12 cellular contexts compared by ENCODE assay signal in genomic region chr3:58324675-58325390, GRCh38. TPM values are rescaled to one million over a fixed set of nuclear protein-coding genes. Genes with fewer than 3 reads are reported as not detected.
DNase-seq lines count a peak whose midpoint lies in the region; ATAC-seq, FAIRE-seq and TF ChIP-seq lines count a peak whose summit lies in the region.
"Had no signal": no experiment of that assay in that cellular context is flagged by ENCODE, and none has a peak within 500 bp of the region (broad histone marks: within the 10 kb centered on the region; RNA-seq: fewer than 3 reads in every experiment).

No MANE protein-coding gene starts in this region.

- no peak overlapping the region for H3K4ac ChIP-seq in trophoblast cell (ENCODE audit: low read depth, low read length)

- intact Hi-C loops in activated CD4-positive, alpha-beta memory T cell treated with anti-CD3 and anti-CD28 coated beads for 36 hours (cut with micrococcal nuclease): loop anchor here (1.0 to 5.0 kb wide), 5 partner anchors 10 to 307 kb away; partner anchors contain the start of genes HTD2, PDHB and RPP14
- intact Hi-C loops in kidney (cut with DNase I): loop anchor here (10.0 kb wide), 1 partner anchor 300 kb away; no protein-coding TSS in a partner anchor

- no peak overlapping the region for H2BK5ac ChIP-seq in trophoblast cell (ENCODE audit: low read depth, low read length, poor library complexity)

- FAIRE-seq in kidney (lab: Jason Lieb, UNC): no peak
- FAIRE-seq: H1 had no signal

- H3K4me1 Mint-ChIP-seq in activated CD8-positive, alpha-beta memory T cell treated with anti-CD3 and anti-CD28 coated beads, Interleukin-2, amount 10 ng/mL, durations not matched to agents 7 days and 5 days: peaks cover 29% of the 10 kb centered on the region
- H3K4me1 Mint-ChIP-seq in activated CD4-positive, alpha-beta memory T cell treated with anti-CD3 and anti-CD28 coated beads for 36 hours (ENCODE audit: low read depth): peaks cover 37% of the 10 kb centered on the region
- H3K4me1 Mint-ChIP-seq in stimulated activated memory B cell treated with anti-CD40 and anti-IgM and Interleukin-4, amounts not matched to agents 10 μg/mL and 1 μg/mL and 100 μg/mL, for 72 hours: peaks cover 67% of the 10 kb centered on the region

- H2AFZ ChIP-seq in trophoblast cell (ENCODE audit: insufficient read depth, low read length, poor library complexity): no peak overlapping the region

- H3K27ac ChIP-seq in kidney (ENCODE audit: low read depth in 2 of 2, low read length in 2 of 2) (peak overlapping the region; percentile 36 to 79), trophoblast cell (ENCODE audit: low read depth, low read length) (no peak overlapping the region)

- H3K9ac ChIP-seq in kidney (ENCODE audit: low read length in 2 of 2) (no peak overlapping the region), trophoblast cell (ENCODE audit: low read length) (no peak overlapping the region)

- H3K27me3 ChIP-seq in trophoblast cell (ENCODE audit: insufficient read depth, low read length): no peaks in the 10 kb centered on the region

- H3K79me1 ChIP-seq in trophoblast cell (ENCODE audit: low read length): no peaks in the 10 kb centered on the region

- DNase-seq in activated CD8-positive, alpha-beta memory T cell treated with anti-CD3 and anti-CD28 coated beads, Interleukin-2, amount 10 ng/mL, durations not matched to agents 7 days and 5 days: no peak
- DNase-seq in activated CD8-positive, alpha-beta memory T cell treated with anti-CD3 and anti-CD28 coated beads for 24 hours: no peak
- no peak for DNase-seq in activated CD4-positive, alpha-beta memory T cell treated with anti-CD3 and anti-CD28 coated beads for 36 hours
- DNase-seq in kidney (no peak), trophoblast cell (no peak)
- DNase-seq: NCI-H446; stimulated activated naive CD4-positive, alpha-beta T cell had no signal

- no peak overlapping the region for H2BK12ac ChIP-seq in trophoblast cell (ENCODE audit: low read length)

- H3K23ac ChIP-seq in trophoblast cell (ENCODE audit: low read length): no peak overlapping the region

- no peaks in the 10 kb centered on the region for H3K9me3 ChIP-seq in kidney (ENCODE audit: control insufficient read depth in 1 of 2, low read length in 2 of 2)
- H3K9me3 ChIP-seq in trophoblast cell (ENCODE audit: insufficient read depth, low read depth, low read length): no peaks in the 10 kb centered on the region

- POLR2A ChIA-PET in activated CD4-positive, alpha-beta memory T cell treated with anti-CD3 and anti-CD28 coated beads for 36 hours (lab: Charles Lee): interaction anchor here (0.8 to 2.6 kb wide), 3 partner anchors 10 to 139 kb away, joined by 3 to 20 read pairs (median 3); partner anchors contain the start of gene PDHB

- no peak overlapping the region for H2BK120ac ChIP-seq in trophoblast cell (ENCODE audit: insufficient read depth, low read length, poor library complexity)

- H4K8ac ChIP-seq in trophoblast cell (ENCODE audit: low read depth, low read length): no peak overlapping the region

- H3K4me3 Mint-ChIP-seq in activated CD8-positive, alpha-beta memory T cell treated with anti-CD3 and anti-CD28 coated beads, Interleukin-2, amount 10 ng/mL, durations not matched to agents 7 days and 5 days: no peak overlapping the region
- H3K4me3 Mint-ChIP-seq in activated CD4-positive, alpha-beta memory T cell treated with anti-CD3 and anti-CD28 coated beads for 36 hours: peak overlapping the region; percentile 34
- peak overlapping the region; percentile 3 for H3K4me3 Mint-ChIP-seq in stimulated activated memory B cell treated with anti-CD40 and anti-IgM and Interleukin-4, amounts not matched to agents 10 μg/mL and 1 μg/mL and 100 μg/mL, for 72 hours

- H3K27me3 Mint-ChIP-seq in activated CD8-positive, alpha-beta memory T cell treated with anti-CD3 and anti-CD28 coated beads, Interleukin-2, amount 10 ng/mL, durations not matched to agents 7 days and 5 days: no peaks in the 10 kb centered on the region
- H3K27me3 Mint-ChIP-seq in activated CD4-positive, alpha-beta memory T cell treated with anti-CD3 and anti-CD28 coated beads for 36 hours: no peaks in the 10 kb centered on the region
- H3K27me3 Mint-ChIP-seq in stimulated activated memory B cell treated with anti-CD40 and anti-IgM and Interleukin-4, amounts not matched to agents 10 μg/mL and 1 μg/mL and 100 μg/mL, for 72 hours: no peaks in the 10 kb centered on the region

- H3K36me3 ChIP-seq in kidney (ENCODE audit: control insufficient read depth in 1 of 2, insufficient read depth in 2 of 2, low read length in 2 of 2) (peaks cover 0 to under 1% of the 10 kb centered on the region in 2 donors), trophoblast cell (ENCODE audit: control insufficient read depth in 1 of 2, insufficient read depth in 2 of 2, low read length in 2 of 2) (no peaks in the 10 kb centered on the region)

- H4K12ac ChIP-seq in trophoblast cell (ENCODE audit: low read depth, low read length): no peak overlapping the region

- WGBS in trophoblast cell (ENCODE audit: extremely low coverage, insufficient coverage, insufficient read length): no CpG with 5 or more reads among the region's 6 CpGs

- H3K4me2 ChIP-seq in trophoblast cell (ENCODE audit: low read length): no peak overlapping the region

- no peaks in the 10 kb centered on the region for H3K9me3 Mint-ChIP-seq in activated CD8-positive, alpha-beta memory T cell treated with anti-CD3 and anti-CD28 coated beads, Interleukin-2, amount 10 ng/mL, durations not matched to agents 7 days and 5 days (ENCODE audit: low read depth)
- H3K9me3 Mint-ChIP-seq in activated CD4-positive, alpha-beta memory T cell treated with anti-CD3 and anti-CD28 coated beads for 36 hours: no peaks in the 10 kb centered on the region
- no peaks in the 10 kb centered on the region for H3K9me3 Mint-ChIP-seq in stimulated activated memory B cell treated with anti-CD40 and anti-IgM and Interleukin-4, amounts not matched to agents 10 μg/mL and 1 μg/mL and 100 μg/mL, for 72 hours

- H2AK5ac ChIP-seq in trophoblast cell (ENCODE audit: low read length): no peak overlapping the region

- CTCF ChIA-PET in activated CD8-positive, alpha-beta memory T cell treated with anti-CD3 and anti-CD28 coated beads, Interleukin-2, amount 10 ng/mL, durations not matched to agents 7 days and 5 days (lab: Charles Lee): interaction anchor here (0.9 to 8.5 kb wide), 6 partner anchors 18 to 167 kb away, joined by 3 to 54 read pairs (median 3); partner anchors contain the start of genes HTD2, KCTD6 and RPP14
- CTCF ChIA-PET in activated CD4-positive, alpha-beta memory T cell treated with anti-CD3 and anti-CD28 coated beads for 36 hours (lab: Charles Lee): interaction anchor here (1.0 to 5.9 kb wide), 5 partner anchors 9 to 209 kb away, joined by 3 to 48 read pairs (median 5); partner anchors contain the start of genes HTD2 and RPP14

- H4K91ac ChIP-seq in trophoblast cell (ENCODE audit: low read depth, low read length): no peak overlapping the region

- TF ChIP-seq CTCF in kidney (IDR thresholded peaks at IDR 0.05; ENCODE audit: borderline replicate concordance, extremely low read depth, insufficient read depth): no peak

- peaks cover 4% of the 10 kb centered on the region for H3K36me3 Mint-ChIP-seq in activated CD8-positive, alpha-beta memory T cell treated with anti-CD3 and anti-CD28 coated beads, Interleukin-2, amount 10 ng/mL, durations not matched to agents 7 days and 5 days
- no peaks in the 10 kb centered on the region for H3K36me3 Mint-ChIP-seq in activated CD4-positive, alpha-beta memory T cell treated with anti-CD3 and anti-CD28 coated beads for 36 hours
- no peaks in the 10 kb centered on the region for H3K36me3 Mint-ChIP-seq in stimulated activated memory B cell treated with anti-CD40 and anti-IgM and Interleukin-4, amounts not matched to agents 10 μg/mL and 1 μg/mL and 100 μg/mL, for 72 hours

- H3K4me1 ChIP-seq in kidney (ENCODE audit: control insufficient read depth in 1 of 2, insufficient read depth in 1 of 2, low read depth in 1 of 2, low read length in 2 of 2): peaks cover 4 to 10% of the 10 kb centered on the region in 2 donors
- no peaks in the 10 kb centered on the region for H3K4me1 ChIP-seq in trophoblast cell (ENCODE audit: control insufficient read depth in 1 of 2, insufficient read depth in 2 of 2, low read length in 2 of 2)

- H3K79me2 ChIP-seq in trophoblast cell (ENCODE audit: control insufficient read depth, insufficient read depth, low read length, poor library complexity): no peaks in the 10 kb centered on the region

- H3K18ac ChIP-seq in trophoblast cell (ENCODE audit: low read length): no peak overlapping the region

- H3K27ac Mint-ChIP-seq in activated CD8-positive, alpha-beta memory T cell treated with anti-CD3 and anti-CD28 coated beads, Interleukin-2, amount 10 ng/mL, durations not matched to agents 7 days and 5 days: peak overlapping the region; percentile 66
- peak overlapping the region; percentile 93 for H3K27ac Mint-ChIP-seq in activated CD4-positive, alpha-beta memory T cell treated with anti-CD3 and anti-CD28 coated beads for 36 hours
- H3K27ac Mint-ChIP-seq in stimulated activated memory B cell treated with anti-CD40 and anti-IgM and Interleukin-4, amounts not matched to agents 10 μg/mL and 1 μg/mL and 100 μg/mL, for 72 hours: peak overlapping the region; percentile 93

- H3K14ac ChIP-seq in trophoblast cell (ENCODE audit: low read length): no peak overlapping the region

- no peak for ATAC-seq in activated CD8-positive, alpha-beta memory T cell treated with anti-CD3 and anti-CD28 coated beads, Interleukin-2, amount 10 ng/mL, durations not matched to agents 7 days and 5 days
- peak; percentile 37 for ATAC-seq in stimulated activated memory B cell treated with anti-CD40 and anti-IgM and Interleukin-4, amounts not matched to agents 10 μg/mL and 1 μg/mL and 100 μg/mL, for 72 hours
- no peak for ATAC-seq in HG03039 (IDR thresholded peaks at IDR 0.05; ENCODE audit: unreplicated experiment)
- no peak for ATAC-seq in GM19463 (IDR thresholded peaks at IDR 0.05; ENCODE audit: unreplicated experiment)

- H3K4me3 ChIP-seq in kidney (ENCODE audit: low read length in 2 of 2) (no peak overlapping the region), trophoblast cell (ENCODE audit: low read depth, low read length) (no peak overlapping the region)
- H3K4me3 ChIP-seq: lung had no signal

RNA-seq across cellular contexts. Expression of gene PXK, which starts 7.9 kb away (rescaled TPM):
- 10 to 100 TPM; 61.7 to 64.7 TPM for total RNA-seq in activated CD8-positive, alpha-beta memory T cell treated with anti-CD3 and anti-CD28 coated beads, Interleukin-2, amount 10 ng/mL, durations not matched to agents 7 days and 5 days
- total RNA-seq in activated CD4-positive, alpha-beta memory T cell treated with anti-CD3 and anti-CD28 coated beads for 36 hours: 10 to 100 TPM; 40.9 to 45.4 TPM
- total RNA-seq in kidney: 24.8 TPM
- polyA plus RNA-seq in kidney (ENCODE audit: insufficient read depth, low read depth, low replicate concordance): 21.6 TPM
- 7.8 and 8.5 TPM in 2 replicates for polyA plus RNA-seq in trophoblast cell (2013)

RNA-seq across cellular contexts. Expression of gene HTD2, which starts 18.5 kb away (rescaled TPM):
- total RNA-seq in activated CD8-positive, alpha-beta memory T cell treated with anti-CD3 and anti-CD28 coated beads, Interleukin-2, amount 10 ng/mL, durations not matched to agents 7 days and 5 days: 1 to 10 TPM; 6.9 to 7.4 TPM
- total RNA-seq in activated CD4-positive, alpha-beta memory T cell treated with anti-CD3 and anti-CD28 coated beads for 36 hours: 1 to 10 TPM; 7.6 to 9.5 TPM
- total RNA-seq in kidney: 7.8 TPM
- 6.4 TPM for polyA plus RNA-seq in kidney (ENCODE audit: insufficient read depth, low read depth, low replicate concordance)
- polyA plus RNA-seq in trophoblast cell (2013): 4.4 and 5.4 TPM in 2 replicates

RNA-seq across cellular contexts. Expression of gene RPP14, which starts 18.8 kb away (rescaled TPM):
- total RNA-seq in activated CD8-positive, alpha-beta memory T cell treated with anti-CD3 and anti-CD28 coated beads, Interleukin-2, amount 10 ng/mL, durations not matched to agents 7 days and 5 days: 10 to 100 TPM; 12.9 to 16.9 TPM
- 10 to 100 TPM; 14.0 to 15.4 TPM for total RNA-seq in activated CD4-positive, alpha-beta memory T cell treated with anti-CD3 and anti-CD28 coated beads for 36 hours
- total RNA-seq in kidney: 14.9 TPM
- polyA plus RNA-seq in kidney (ENCODE audit: insufficient read depth, low read depth, low replicate concordance): 12.0 TPM
- 8.7 and 9.9 TPM in 2 replicates for polyA plus RNA-seq in trophoblast cell (2013)
